ENCODE assay signal across 1 cellular context in the genomic region with DNA sequence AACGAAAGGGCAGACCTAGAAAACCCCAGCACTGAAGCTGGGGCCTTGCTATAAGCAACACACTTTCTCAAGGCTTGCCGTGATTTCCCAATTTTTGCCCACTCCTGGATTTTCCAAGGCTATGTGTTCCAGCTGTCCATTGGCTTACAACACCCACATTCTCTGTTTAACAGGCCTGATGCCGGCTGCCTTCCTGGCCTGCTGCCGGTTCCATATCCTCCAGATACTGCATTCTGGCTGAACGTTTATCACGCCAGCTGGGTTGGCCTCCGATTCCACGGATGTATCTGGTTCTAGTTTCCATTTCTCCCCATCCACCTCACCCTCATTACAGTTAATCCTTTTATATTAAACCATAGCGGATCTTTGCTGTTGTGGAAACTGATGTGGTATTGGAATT.
TF ChIP-seq lines count a peak whose summit lies in the region.

No MANE protein-coding gene starts in this region.

TF ChIP-seq in SK-N-SH treated with all-trans-retinoic acid at 6 μM for 48 hours, 23 proteins besides CTCF, POLR2A, EP300 and RAD21 (continued from another document):
- TF ChIP-seq SNAI2 (CRISPR knock-in tag; IDR thresholded peaks at IDR 0.05): 0 out of 2 replicates have a peak, but pooled peaks have one; percentile 17
